15 cellular contexts compared by ENCODE assay signal in genomic region chr1:203907901-203908300, GRCh38. TPM values are rescaled to one million over a fixed set of nuclear protein-coding genes. Genes with fewer than 3 reads are reported as not detected.
A peak's percentile ranks its signal among the peaks of the same experiment; 100 is the strongest.
DNase-seq lines count a peak whose midpoint lies in the region; ATAC-seq and TF ChIP-seq lines count a peak whose summit lies in the region.
"Had no signal": no experiment of that assay in that cellular context is flagged by ENCODE, and none has a peak within 500 bp of the region (broad histone marks: within the 10 kb centered on the region; RNA-seq: fewer than 3 reads in every experiment).

No MANE protein-coding gene starts in this region.

- H3K36me3 Mint-ChIP-seq in mesothelial cell of epicardium: no peaks in the 10 kb centered on the region

- H3K4me1 ChIP-seq in ACC112 (ENCODE audit: control insufficient read depth, insufficient read depth, low read length, unreplicated experiment) (peaks cover 16% of the 10 kb centered on the region), HEK293 (ENCODE audit: control insufficient read depth, insufficient read depth, low read length) (no peaks in the 10 kb centered on the region), RWPE2 (ENCODE audit: insufficient read depth, poor library complexity, severe bottlenecking) (peaks cover 18% of the 10 kb centered on the region)

- no peak for TF ChIP-seq CTCF in HEK293 (tag by site-specific recombination; IDR thresholded peaks at IDR 0.05)
- TF ChIP-seq CTCF in RWPE2 (IDR thresholded peaks at IDR 0.05; ENCODE audit: poor library complexity, severe bottlenecking): no peak
- TF ChIP-seq CTCF in mesothelial cell of epicardium (IDR thresholded peaks at IDR 0.05; ENCODE audit: unreplicated experiment): no peak

- H3K9me3 Mint-ChIP-seq in mesothelial cell of epicardium: no peaks in the 10 kb centered on the region

- peaks cover 4% of the 10 kb centered on the region for H3K4me1 Mint-ChIP-seq in mesothelial cell of epicardium

- DNase-seq in RWPE2 (ENCODE audit: low spot score): no peak
- no peak for DNase-seq in mesothelial cell of epicardium (ENCODE audit: low spot score in 2 of 2, unreplicated experiment in 2 of 2)
- no peak for DNase-seq in NCI-H2171 treated with DMSO at 0.1 percent for 48 hours (lab: John Stamatoyannopoulos, UW)
- DNase-seq in NCI-H2107 treated with DMSO at 0.1 percent for 48 hours (lab: John Stamatoyannopoulos, UW; ENCODE audit: unreplicated experiment): no peak
- no peak for DNase-seq in DMS 273 (lab: John Stamatoyannopoulos, UW; ENCODE audit: unreplicated experiment)
- DNase-seq: C1 segment of cervical spinal cord, KBM-7, NCI-H146, NCI-H2081, NCI-H2227 treated with DMSO at 0.1 percent for 48 hours, NCI-H524, SJCRH30 had no signal

- H3K27me3 Mint-ChIP-seq in mesothelial cell of epicardium (ENCODE audit: low read depth): no peaks in the 10 kb centered on the region

- H3K36me3 ChIP-seq in ACC112 (ENCODE audit: insufficient read depth, low read length) (no peaks in the 10 kb centered on the region), HEK293 (ENCODE audit: control insufficient read depth in 2 of 2, insufficient read depth in 1 of 2, low read length in 2 of 2) (no peaks in the 10 kb centered on the region), RWPE2 (ENCODE audit: low read depth) (no peaks in the 10 kb centered on the region)
- H3K36me3 ChIP-seq: SJCRH30 had no signal

- peak overlapping the region; percentile 39; the same call in 1 of the 2 replicates for H3K27ac ChIP-seq in ACC112 (ENCODE audit: low read depth, low read length)
- no peak overlapping the region for H3K27ac ChIP-seq in HEK293 (ENCODE audit: extremely low read depth, low read depth, low read length)
- peak overlapping the region; percentile 90 for H3K27ac ChIP-seq in RWPE2 (ENCODE audit: poor library complexity, severe bottlenecking)
- H3K27ac ChIP-seq: SJCRH30 had no signal

- POLR2A ChIA-PET in HEK293 (lab: Yijun Ruan, JAX): no interaction called here

- H3K9me3 ChIP-seq in HEK293 (ENCODE audit: control insufficient read depth, insufficient read depth, low read depth, low read length) (no peaks in the 10 kb centered on the region), RWPE2 (ENCODE audit: severe bottlenecking) (no peaks in the 10 kb centered on the region)
- H3K9me3 ChIP-seq: SJCRH30 had no signal

- no peak overlapping the region for H2AFZ ChIP-seq in ACC112 (ENCODE audit: low read length, unreplicated experiment)

- H3K79me2 ChIP-seq in ACC112 (ENCODE audit: control insufficient read depth, insufficient read depth, low read length, unreplicated experiment): no peaks in the 10 kb centered on the region

- no peaks in the 10 kb centered on the region for H3K27me3 ChIP-seq in ACC112 (ENCODE audit: insufficient read depth, low read length)
- H3K27me3 ChIP-seq in RWPE2 (ENCODE audit: insufficient read depth, poor library complexity, severe bottlenecking): no peaks in the 10 kb centered on the region
- H3K27me3 ChIP-seq: SJCRH30 had no signal

- H3K27ac Mint-ChIP-seq in mesothelial cell of epicardium: peak overlapping the region; percentile 59

- CTCF ChIA-PET in HEK293 (lab: Yijun Ruan, JAX): interaction anchor here (1.0 kb wide), 1 partner anchor 221 kb away, joined by 3 read pairs; no protein-coding TSS in a partner anchor

- no peak overlapping the region for H3K4me3 Mint-ChIP-seq in mesothelial cell of epicardium

- H3K4me3 ChIP-seq in ACC112 (ENCODE audit: low read depth, low read length) (no peak overlapping the region), HEK293 (ENCODE audit: low read depth, low read length) (no peak overlapping the region), RWPE2 (ENCODE audit: severe bottlenecking) (no peak overlapping the region)
- H3K4me3 ChIP-seq: SJCRH30 had no signal

- ATAC-seq in RWPE2 (ENCODE audit: low read depth) (no peak), GM18502 (IDR thresholded peaks at IDR 0.05; ENCODE audit: poor library complexity, unreplicated experiment) (no peak)

TF ChIP-seq in HEK293, 187 proteins besides CTCF, POLR2A, EP300 and RAD21:
- peak; percentile 80 for TF ChIP-seq ATF2 (tag by site-specific recombination; IDR thresholded peaks at IDR 0.05; ENCODE audit: low read depth)
- no peak for TF ChIP-seq ZBTB48 (tag by site-specific recombination; IDR thresholded peaks at IDR 0.05)
- TF ChIP-seq PATZ1 (tag by site-specific recombination; IDR thresholded peaks at IDR 0.05): no peak

RNA-seq across cellular contexts. Expression of gene SNRPE, which starts 46.5 kb away (rescaled TPM):
- total RNA-seq in mesothelial cell of epicardium: 185 to 188 TPM (median 186 TPM) in 3 replicates
